ENCODE assay signal across 16 cellular contexts in genomic region chr11:33534575-33534974, GRCh38.
"Had no signal": no experiment of that assay in that cellular context is flagged by ENCODE, and none has a peak within 500 bp of the region (broad histone marks: within the 10 kb centered on the region; RNA-seq: fewer than 3 reads in every experiment).

No MANE protein-coding gene starts in this region.

- FAIRE-seq: frontal cortex, islet of Langerhans had no signal

- ATAC-seq: activated T-cell treated with anti-CD3 and anti-CD28 coated beads, Interleukin-2, amount 50 U/mL, for 72 hours; heart left ventricle; left lobe of liver; stimulated activated naive CD8-positive, alpha-beta T cell treated with anti-CD3 and anti-CD28 coated beads, Interleukin-15, amount 100 ng/mL, for 72 hours had no signal

- H3K9me3 ChIP-seq: ascending aorta, esophagus squamous epithelium had no signal

- DNase-seq: activated CD4-positive, alpha-beta memory T cell treated with anti-CD3 and anti-CD28 coated beads for 36 hours; activated CD4-positive, CD25-positive, alpha-beta regulatory T cell treated with anti-CD3 and anti-CD28 coated beads, Interleukin-2, amount 50 U/mL, for 72 hours; activated CD8-positive, alpha-beta memory T cell treated with anti-CD3 and anti-CD28 coated beads, Interleukin-2, amount 50 U/mL, for 4 hours; activated naive CD4-positive, alpha-beta T cell; activated T-cell treated with anti-CD3 and anti-CD28 coated beads, Interleukin-2, amount 50 U/mL, for 72 hours; central memory CD4-positive, alpha-beta T cell; esophagus squamous epithelium; heart left ventricle; nephron progenitor cell; stimulated activated CD4-positive, alpha-beta T cell treated with anti-CD3 and anti-CD28 coated beads, Interleukin-4, amount 100 ng/mL, for 24 hours; stimulated activated naive CD8-positive, alpha-beta T cell treated with anti-CD3 and anti-CD28 coated beads, Interleukin-15, amount 100 ng/mL, for 72 hours; SW 1271 had no signal

- H3K27ac ChIP-seq: ascending aorta, esophagus squamous epithelium, heart left ventricle had no signal

- H3K36me3 ChIP-seq: ascending aorta, esophagus squamous epithelium, heart left ventricle had no signal

- H3K4me3 ChIP-seq: ascending aorta, esophagus squamous epithelium, heart left ventricle had no signal

- H3K4me1 ChIP-seq: ascending aorta, esophagus squamous epithelium had no signal

- H3K27me3 ChIP-seq: ascending aorta had no signal
